Comparison of ENCODE assay signal across 8 cellular contexts in the genomic region with DNA sequence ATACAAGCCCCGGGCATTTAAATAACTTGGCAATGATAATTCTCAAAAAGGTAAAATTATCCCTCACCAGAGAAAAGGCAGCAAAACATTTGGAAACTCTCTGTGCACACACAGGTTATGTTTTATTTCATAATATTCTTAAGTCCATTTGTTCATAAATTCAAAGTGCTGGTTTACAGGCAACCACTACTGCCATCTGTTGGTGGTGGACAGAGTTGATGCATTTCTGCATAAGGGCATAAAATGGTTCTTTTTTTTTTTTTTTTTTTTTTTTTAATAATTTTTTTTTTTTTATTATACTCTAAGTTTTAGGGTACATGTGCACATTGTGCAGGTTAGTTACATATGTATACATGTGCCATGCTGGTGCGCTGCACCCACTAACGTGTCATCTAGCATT. TPM values are rescaled to one million over a fixed set of nuclear protein-coding genes. Genes with fewer than 3 reads are reported as not detected.
DNase-seq lines count a peak whose midpoint lies in the region; ATAC-seq, FAIRE-seq and TF ChIP-seq lines count a peak whose summit lies in the region.

No MANE protein-coding gene starts in this region.

- FAIRE-seq in K562 (lab: Jason Lieb, UNC), result no peak

- WGBS in K562 (ENCODE audit: insufficient coverage, low coverage, missing lambda C conversion rate), result 45% methylated on average over 1 of the region's 3 CpGs
- WGBS in lung, 2 donors, result 83 to 87% methylated on average over 1 of the region's 3 CpGs

- TF ChIP-seq CTCF in left ventricle myocardium inferior (IDR thresholded peaks at IDR 0.05; ENCODE audit: borderline replicate concordance) (peak; percentile 46), PC-3 (conservative IDR thresholded peaks at IDR 0.05; ENCODE audit: low read depth, low read length) (peak; percentile 51), K562 (IDR thresholded peaks at IDR 0.05 in 2 of 3, conservative IDR thresholded peaks at IDR 0.05 in 1 of 3; ENCODE audit: insufficient read depth in 2 of 3, low read depth in 1 of 3, low read length in 3 of 3) (peak; percentile 46 to 71 (median 49); a peak in 5 of 6 replicates), lung (IDR thresholded peaks at IDR 0.05; ENCODE audit: control extremely low read depth, extremely low read depth) (peak; percentile 28)

- H3K9me3 ChIP-seq in left ventricle myocardium inferior (replicated peaks), result peaks cover 8% of the 10 kb centered on the region
- H3K9me3 ChIP-seq in PC-3 (ENCODE audit: low read length), result no peaks in the 10 kb centered on the region
- no peaks in the 10 kb centered on the region; the same call in 1 of the 2 replicates for H3K9me3 ChIP-seq in K562 (replicated peaks; ENCODE audit: control insufficient read depth, insufficient read depth, low read depth, low read length)
- H3K9me3 ChIP-seq in lung (ENCODE audit: control insufficient read depth in 2 of 2, insufficient read depth in 1 of 2, low read length in 1 of 2), result no peaks in the 10 kb centered on the region

- TF ChIP-seq POLR2A in K562 (conservative IDR thresholded peaks at IDR 0.05), result no peak

- in situ Hi-C loops in K562 (cut with MboI), result no loop called here

- no peaks in the 10 kb centered on the region for H3K9me2 ChIP-seq in PC-3 (replicated peaks; ENCODE audit: low read length)

- H3K9me1 ChIP-seq in K562 (ENCODE audit: control insufficient read depth, insufficient read depth, low read length), result no peaks in the 10 kb centered on the region

- H3K4me1 ChIP-seq in left ventricle myocardium inferior, result no peaks in the 10 kb centered on the region
- no peaks in the 10 kb centered on the region for H3K4me1 ChIP-seq in PC-3 (ENCODE audit: insufficient read depth, low read length)
- no peaks in the 10 kb centered on the region for H3K4me1 ChIP-seq in K562 (replicated peaks in 1 of 2; ENCODE audit: control insufficient read depth in 2 of 2, insufficient read depth in 2 of 2, low read length in 2 of 2)
- no peaks in the 10 kb centered on the region for H3K4me1 ChIP-seq in lung (ENCODE audit: control insufficient read depth in 2 of 2, insufficient read depth in 2 of 2, low read length in 2 of 2)

- no peak overlapping the region for H3K27ac ChIP-seq in left ventricle myocardium inferior (replicated peaks)
- no peak overlapping the region for H3K27ac ChIP-seq in PC-3 (ENCODE audit: low read length)
- no peak overlapping the region for H3K27ac ChIP-seq in K562 (ENCODE audit: extremely low read depth, low read depth, low read length)
- H3K27ac ChIP-seq in lung (ENCODE audit: low read depth in 1 of 2, low read length in 1 of 2), result no peak overlapping the region

- no peak overlapping the region for H3K9ac ChIP-seq in PC-3 (ENCODE audit: low read length)
- no peak overlapping the region for H3K9ac ChIP-seq in K562 (ENCODE audit: insufficient read depth in 1 of 2, low read depth in 2 of 2, low read length in 2 of 2)

- intact Hi-C loops in left ventricle myocardium inferior (cut with micrococcal nuclease), result no loop called here
- intact Hi-C loops in left cardiac atrium (cut with DNase I), result no loop called here
- intact Hi-C loops in PC-3 (cut with micrococcal nuclease), result loop anchor here (5.0 kb wide), 2 partner anchors 50 to 65 kb away; no protein-coding TSS in a partner anchor
- intact Hi-C loops in K562 (cut with micrococcal nuclease), result no loop called here

- no peak for TF ChIP-seq EP300 in K562 (IDR thresholded peaks at IDR 0.05; ENCODE audit: low read length)

- H3K27me3 ChIP-seq in left ventricle myocardium inferior (ENCODE audit: low read depth), result no peaks in the 10 kb centered on the region
- H3K27me3 ChIP-seq in PC-3 (ENCODE audit: low read length), result no peaks in the 10 kb centered on the region
- H3K27me3 ChIP-seq in K562 (ENCODE audit: control insufficient read depth in 2 of 2, insufficient read depth in 2 of 2, low read length in 2 of 2), result no peaks in the 10 kb centered on the region
- no peaks in the 10 kb centered on the region for H3K27me3 ChIP-seq in lung (ENCODE audit: control insufficient read depth, insufficient read depth)

- no peak for ATAC-seq in left cardiac atrium
- ATAC-seq in PC-3, result no peak
- peak; percentile 74 for ATAC-seq in K562
- ATAC-seq in lung (ENCODE audit: insufficient read depth, low FRiP score), result no peak
- ATAC-seq in HG03095 (IDR thresholded peaks at IDR 0.05; ENCODE audit: unreplicated experiment), result no peak
- ATAC-seq in GM19023 (IDR thresholded peaks at IDR 0.05; ENCODE audit: unreplicated experiment), result no peak
- no peak for ATAC-seq in HG02852 (IDR thresholded peaks at IDR 0.05; ENCODE audit: unreplicated experiment)

- H3K36me3 ChIP-seq in left ventricle myocardium inferior (no peaks in the 10 kb centered on the region), PC-3 (ENCODE audit: low read depth, low read length) (no peaks in the 10 kb centered on the region), K562 (ENCODE audit: control insufficient read depth, insufficient read depth, low read length) (no peaks in the 10 kb centered on the region), lung (ENCODE audit: control insufficient read depth in 2 of 2, insufficient read depth in 2 of 2, low read length in 2 of 2) (no peaks in the 10 kb centered on the region)

- BruUV-seq in PC-3 (replicated peaks; lab: Mats Ljungman, UMichigan) (no TSS peak), K562 (replicated peaks; lab: Mats Ljungman, UMichigan) (no TSS peak)

- H3K4me2 ChIP-seq in PC-3 (ENCODE audit: low read length) (no peak overlapping the region), K562 (ENCODE audit: insufficient read depth, low read length) (no peak overlapping the region)

- CTCF ChIA-PET in PC-3 (lab: Charles Lee) (no interaction called here), K562 (lab: Yijun Ruan, JAX; ENCODE audit: low intra/inter-chr PET ratio) (no interaction called here)

- H4K20me1 ChIP-seq in PC-3 (ENCODE audit: low read length) (no peaks in the 10 kb centered on the region), K562 (replicated peaks; ENCODE audit: control insufficient read depth, insufficient read depth, low read length) (no peaks in the 10 kb centered on the region)

- H3K4me3 ChIP-seq in left ventricle myocardium inferior, result no peak overlapping the region
- no peak overlapping the region for H3K4me3 ChIP-seq in PC-3 (ENCODE audit: low read length)
- no peak overlapping the region for H3K4me3 ChIP-seq in K562
- no peak overlapping the region for H3K4me3 ChIP-seq in lung

- H3K79me2 ChIP-seq in PC-3 (ENCODE audit: low read length) (no peaks in the 10 kb centered on the region), K562 (ENCODE audit: control insufficient read depth, insufficient read depth, low read length) (no peaks in the 10 kb centered on the region)

- TF ChIP-seq RAD21 in K562 (CRISPR knock-in tag; conservative IDR thresholded peaks at IDR 0.05 in 1 of 2, IDR thresholded peaks at IDR 0.05 in 1 of 2), result peak; percentile 47 to 50

- POLR2A ChIA-PET in PC-3 (lab: Charles Lee; ENCODE audit: unreplicated experiment), result no interaction called here
- POLR2A ChIA-PET in K562 (lab: Yijun Ruan, JAX), result no interaction called here

- DNase-seq in left ventricle myocardium inferior (no peak), left cardiac atrium (no peak), PC-3 (peak; percentile 66), K562 (ENCODE audit: extremely low read depth in 1 of 4, low spot score in 3 of 4) (peak; percentile 43 to 70 (median 48)), lung (ENCODE audit: low spot score) (peak; percentile 52)

- no peaks in the 10 kb centered on the region for H3F3A ChIP-seq in PC-3 (ENCODE audit: low read length, unreplicated experiment)

- no peak overlapping the region for H2AFZ ChIP-seq in PC-3 (ENCODE audit: low read length)
- no peak overlapping the region for H2AFZ ChIP-seq in K562 (ENCODE audit: low read depth, low read length)

TF ChIP-seq in K562, 482 proteins besides CTCF, POLR2A, EP300 and RAD21 (continues in another document):
- TF ChIP-seq SMC3 (conservative IDR thresholded peaks at IDR 0.05; ENCODE audit: insufficient read depth, low read depth, low read length), result 0 out of 2 replicates have a peak, but pooled peaks have one; percentile 23
- no peak for TF ChIP-seq CCAR2 (IDR thresholded peaks at IDR 0.05; ENCODE audit: low read depth, low read length)
- no peak for TF ChIP-seq IRF2 (CRISPR knock-in tag; IDR thresholded peaks at IDR 0.05)
- TF ChIP-seq MTF1 (CRISPR knock-in tag; IDR thresholded peaks at IDR 0.05; ENCODE audit: borderline replicate concordance), result no peak
- TF ChIP-seq GATA2 (CRISPR knock-in tag; IDR thresholded peaks at IDR 0.05), result no peak

RNA-seq across cellular contexts. Expression of a gene that starts 31.5 kb away (rescaled TPM):
- not detected for total RNA-seq in left ventricle myocardium inferior
- not detected for total RNA-seq in left cardiac atrium
- not detected in 2 replicates for total RNA-seq in PC-3 (2014; rRNA removed)
- total RNA-seq in K562 (2011; cell fraction: chromatin; rRNA removed; ENCODE audit: low replicate concordance), result not detected in 2 replicates
- total RNA-seq in K562 (2011; cell fraction: nucleolus; rRNA removed), result not detected in 2 replicates
- total RNA-seq in K562 (2011; cell fraction: nucleoplasm; rRNA removed), result not detected in 2 replicates
- total RNA-seq in K562 (2014; rRNA removed), result not detected in 2 replicates
- total RNA-seq in K562 (2014; rRNA removed; fragmentation: Illumina TruSeq; extraction: Trizol), result 0.06 TPM in 1 of 2 replicates, not detected in the other
- not detected in 2 replicates for total RNA-seq in K562 (2015; rRNA removed; fragmentation: Illumina TruSeq; extraction: Trizol)
- 0.18 TPM in 1 of 2 replicates, not detected in the other for total RNA-seq in K562 (2021)
- 0.03 TPM in 1 of 2 replicates, not detected in the other for polyA plus RNA-seq in K562 (2011; rRNA removed)
- polyA plus RNA-seq in K562 (2011; cell fraction: cytosol; rRNA removed), result not detected in 2 replicates
- polyA plus RNA-seq in K562 (2011; cell fraction: nucleus; rRNA removed), result not detected in 2 replicates
- polyA plus RNA-seq in K562 (2012), result 0.04 TPM in 1 of 2 replicates, not detected in the other
- not detected in 2 replicates for polyA plus RNA-seq in K562 (2014; fragmentation: Illumina TruSeq; extraction: Trizol)
- not detected for polyA plus RNA-seq in K562 (2014; fragmentation: Nextera tagmentation; extraction: Ambion mirVana)
- polyA plus RNA-seq in K562 (2014; rRNA removed), result not detected in 2 replicates
- polyA minus RNA-seq in K562 (2011; rRNA and poly(A)+ RNA removed), result not detected in 2 replicates
- not detected in 2 replicates for polyA minus RNA-seq in K562 (2011; cell fraction: cytosol; rRNA and poly(A)+ RNA removed)
- polyA minus RNA-seq in K562 (2011; cell fraction: nucleus; rRNA and poly(A)+ RNA removed), result not detected in 2 replicates
- under 1 TPM in 1 of 2 donors, not detected in 1; 0.26 TPM for total RNA-seq in lung
- polyA plus RNA-seq in lung, result under 1 TPM in 1 of 2 donors, not detected in 1; 0.02 TPM

Comparison
In these comparisons a context has a peak if more than half of its experiments do, and no peak if none do; other contexts are left out.
1. DNase-seq: peak in PC-3 (single experiment), K562 (4 of 4) and lung (single experiment); none in left ventricle myocardium inferior (single experiment) and left cardiac atrium (single experiment).
2. Peak in every context shown above with its lines, with median percentiles within 50 percentile points of each other: CTCF ChIP-seq.